ENCODE assay signal across 9 cellular contexts in the genomic region with DNA sequence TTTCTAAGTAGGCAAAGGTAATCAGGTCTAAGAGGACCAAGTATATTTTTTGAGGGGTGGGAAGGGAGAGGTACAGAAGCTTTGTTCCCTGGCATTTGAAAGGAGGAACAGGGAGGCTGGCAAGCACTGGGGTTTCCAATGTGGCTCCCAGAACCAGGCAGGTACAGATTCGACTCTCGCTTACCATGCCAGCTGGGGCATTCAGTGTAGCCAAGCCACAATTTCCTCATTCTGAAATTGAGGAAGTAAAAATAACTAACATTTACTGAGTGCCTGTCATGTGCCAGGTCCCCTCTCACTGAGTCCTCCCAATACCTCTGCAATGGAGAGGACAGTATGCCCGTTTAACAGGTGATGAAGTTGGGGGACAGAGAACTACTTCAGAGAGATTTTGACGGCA. TPM values are rescaled to one million over a fixed set of nuclear protein-coding genes. Genes with fewer than 3 reads are reported as not detected.
DNase-seq lines count a peak whose midpoint lies in the region; ATAC-seq lines count a peak whose summit lies in the region.
"Had no signal": no experiment of that assay in that cellular context is flagged by ENCODE, and none has a peak within 500 bp of the region (broad histone marks: within the 10 kb centered on the region; RNA-seq: fewer than 3 reads in every experiment).

No MANE protein-coding gene starts in this region.

- H3K36me3 ChIP-seq in SJCRH30, result no peaks in the 10 kb centered on the region

- H3K36me3 Mint-ChIP-seq in activated T-helper 1 cell treated with anti-CD3 and anti-CD28 coated beads, Interleukin-12 subunit alpha, Interleukin-12 subunit beta, Interleukin-2, Interleukin-4 antibody, amounts not matched to agents 30 ng/mL and 10 ng/mL and 1 ng/mL, durations not matched to agents 14 hours and 24 hours and 36 hours (ENCODE audit: low read depth), result no peaks in the 10 kb centered on the region

- H3K4me1 ChIP-seq in SJCRH30, result no peaks in the 10 kb centered on the region
- H3K4me1 ChIP-seq: body of pancreas had no signal

- DNase-seq in NCI-H2029 (lab: John Stamatoyannopoulos, UW), result no peak
- DNase-seq in kidney glomerular epithelial cell (lab: John Stamatoyannopoulos, UW), result no peak
- no peak for DNase-seq in SJCRH30
- DNase-seq in activated T-helper 1 cell treated with anti-CD3 and anti-CD28 coated beads, Interleukin-12 subunit alpha, Interleukin-12 subunit beta, Interleukin-2, Interleukin-4 antibody, amounts not matched to agents 30 ng/mL and 10 ng/mL and 1 ng/mL, durations not matched to agents 14 hours and 24 hours and 36 hours (ENCODE audit: low spot score), result no peak

- no peak overlapping the region for H3K4me3 ChIP-seq in SJCRH30
- H3K4me3 ChIP-seq: body of pancreas had no signal

- no peaks in the 10 kb centered on the region for H3K4me1 Mint-ChIP-seq in activated T-helper 1 cell treated with anti-CD3 and anti-CD28 coated beads, Interleukin-12 subunit alpha, Interleukin-12 subunit beta, Interleukin-2, Interleukin-4 antibody, amounts not matched to agents 30 ng/mL and 10 ng/mL and 1 ng/mL, durations not matched to agents 14 hours and 24 hours and 36 hours (ENCODE audit: low read depth)

- intact Hi-C loops in activated T-helper 1 cell treated with anti-CD3 and anti-CD28 coated beads, Interleukin-12 subunit alpha, Interleukin-12 subunit beta, Interleukin-2, Interleukin-4 antibody, amounts not matched to agents 30 ng/mL and 10 ng/mL and 1 ng/mL, durations not matched to agents 14 hours and 24 hours and 36 hours (cut with micrococcal nuclease), result no loop called here

- no peak overlapping the region for H3K27ac ChIP-seq in SJCRH30
- H3K27ac ChIP-seq: body of pancreas had no signal

- H3K4me3 Mint-ChIP-seq in activated T-helper 1 cell treated with anti-CD3 and anti-CD28 coated beads, Interleukin-12 subunit alpha, Interleukin-12 subunit beta, Interleukin-2, Interleukin-4 antibody, amounts not matched to agents 30 ng/mL and 10 ng/mL and 1 ng/mL, durations not matched to agents 14 hours and 24 hours and 36 hours, result no peak overlapping the region

- ATAC-seq in GM18517 (IDR thresholded peaks at IDR 0.05; ENCODE audit: unreplicated experiment), result peak; percentile 95
- peak; percentile 86 for ATAC-seq in GM21786 (IDR thresholded peaks at IDR 0.05; ENCODE audit: unreplicated experiment)
- ATAC-seq in HG03571 (IDR thresholded peaks at IDR 0.05; ENCODE audit: unreplicated experiment), result peak; percentile 88
- peak; percentile 60 for ATAC-seq in esophagus mucosa
- ATAC-seq: body of pancreas had no signal

- peaks cover 22% of the 10 kb centered on the region for H3K27me3 Mint-ChIP-seq in activated T-helper 1 cell treated with anti-CD3 and anti-CD28 coated beads, Interleukin-12 subunit alpha, Interleukin-12 subunit beta, Interleukin-2, Interleukin-4 antibody, amounts not matched to agents 30 ng/mL and 10 ng/mL and 1 ng/mL, durations not matched to agents 14 hours and 24 hours and 36 hours (ENCODE audit: insufficient read depth)

- H3K9me3 Mint-ChIP-seq in activated T-helper 1 cell treated with anti-CD3 and anti-CD28 coated beads, Interleukin-12 subunit alpha, Interleukin-12 subunit beta, Interleukin-2, Interleukin-4 antibody, amounts not matched to agents 30 ng/mL and 10 ng/mL and 1 ng/mL, durations not matched to agents 14 hours and 24 hours and 36 hours, result no peaks in the 10 kb centered on the region

- H3K27me3 ChIP-seq in SJCRH30, result no peaks in the 10 kb centered on the region
- H3K27me3 ChIP-seq: body of pancreas had no signal

- no peaks in the 10 kb centered on the region for H3K9me3 ChIP-seq in SJCRH30 (replicated peaks)
- H3K9me3 ChIP-seq: body of pancreas had no signal

- no peak overlapping the region for H3K27ac Mint-ChIP-seq in activated T-helper 1 cell treated with anti-CD3 and anti-CD28 coated beads, Interleukin-12 subunit alpha, Interleukin-12 subunit beta, Interleukin-2, Interleukin-4 antibody, amounts not matched to agents 30 ng/mL and 10 ng/mL and 1 ng/mL, durations not matched to agents 14 hours and 24 hours and 36 hours

RNA-seq across cellular contexts. Expression of a gene that starts 45.9 kb away (rescaled TPM):
- 12.2 TPM for total RNA-seq in esophagus mucosa
- 38.2 and 40.0 TPM in 2 replicates for total RNA-seq in SJCRH30 (2014; rRNA removed; shearing (Covaris generic))
- 21.4 and 21.6 TPM in 2 replicates for total RNA-seq in activated T-helper 1 cell treated with anti-CD3 and anti-CD28 coated beads, Interleukin-12 subunit alpha, Interleukin-12 subunit beta, Interleukin-2, Interleukin-4 antibody, amounts not matched to agents 30 ng/mL and 10 ng/mL and 1 ng/mL, durations not matched to agents 14 hours and 24 hours and 36 hours
